In genomic region chr15:88896339-88897033, GRCh38 we compare ENCODE assay signal across 12 cellular contexts. TPM values are rescaled to one million over a fixed set of nuclear protein-coding genes. Genes with fewer than 3 reads are reported as not detected.
DNase-seq lines count a peak whose midpoint lies in the region; ATAC-seq, FAIRE-seq and TF ChIP-seq lines count a peak whose summit lies in the region.
"Had no signal": no experiment of that assay in that cellular context is flagged by ENCODE, and none has a peak within 500 bp of the region (broad histone marks: within the 10 kb centered on the region; RNA-seq: fewer than 3 reads in every experiment).

No MANE protein-coding gene starts in this region.

- peak; percentile 96 for FAIRE-seq in endothelial cell of umbilical vein (lab: Jason Lieb, UNC)

- CTCF ChIA-PET in Panc1 (lab: Charles Lee), result interaction anchor here (0.7 to 1.0 kb wide), 3 partner anchors 9 to 107 kb away, joined by 3 to 5 read pairs (median 4); no protein-coding TSS in a partner anchor
- CTCF ChIA-PET in endothelial cell of umbilical vein (lab: Charles Lee), result interaction anchor here (0.5 to 4.1 kb wide), 6 partner anchors 9 to 272 kb away, joined by 3 to 27 read pairs (median 10); no protein-coding TSS in a partner anchor

- TF ChIP-seq CTCF in Panc1 (IDR thresholded peaks at IDR 0.05), result no peak
- TF ChIP-seq CTCF in endothelial cell of umbilical vein (IDR thresholded peaks at IDR 0.05; ENCODE audit: extremely low read depth in 1 of 2, insufficient read depth in 1 of 2, low read depth in 1 of 2, low read length in 2 of 2), result no peak

- TF ChIP-seq POLR2A in endothelial cell of umbilical vein (IDR thresholded peaks at IDR 0.05; ENCODE audit: low read depth, low read length), result peak; percentile 83

- dilution Hi-C loops in endothelial cell of umbilical vein (cut with MboI; ENCODE audit: extremely low pct_ligation_motif_present, low sequenced_read_pairs), result no loop called here

- intact Hi-C loops in Panc1 (cut with micrococcal nuclease; ENCODE audit: unreplicated experiment) (no loop called here), endothelial cell of umbilical vein (cut with micrococcal nuclease) (loop anchor here (1.0 to 5.0 kb wide), 8 partner anchors 16 to 436 kb away; partner anchors contain the start of genes MRPL46, MRPS11 and POLG)

- H3K9me3 ChIP-seq in Panc1 (ENCODE audit: control insufficient read depth, insufficient read depth, low read depth, low read length), result no peaks in the 10 kb centered on the region
- no peaks in the 10 kb centered on the region for H3K9me3 ChIP-seq in endothelial cell of umbilical vein (replicated peaks; ENCODE audit: control insufficient read depth, insufficient read depth, low read length)
- H3K9me3 ChIP-seq in skeletal muscle tissue (ENCODE audit: control insufficient read depth in 3 of 3, low read length in 3 of 3), result no peaks in the 10 kb centered on the region

- H3K4me3 Mint-ChIP-seq in T-helper 1 cell treated with Interleukin-12 subunit alpha and Interleukin-12 subunit beta and Interleukin-4 antibody, amounts not matched to agents 30 μg/mL and 1 μg/mL, for 36 hours, result peak overlapping the region; percentile 19

- no TSS peak for BruUV-seq in Panc1 (replicated peaks; lab: Mats Ljungman, UMichigan)
- no TSS peak for BruUV-seq in endothelial cell of umbilical vein (replicated peaks; lab: Mats Ljungman, UMichigan)

- H2AFZ ChIP-seq in endothelial cell of umbilical vein (ENCODE audit: low read depth, low read length), result no peak overlapping the region
- H2AFZ ChIP-seq: parathyroid adenoma had no signal

- peak overlapping the region; percentile 56 for H3K4me2 ChIP-seq in endothelial cell of umbilical vein (ENCODE audit: insufficient read depth, low read length)

- H3K36me3 ChIP-seq in Panc1 (ENCODE audit: control insufficient read depth, insufficient read depth, low read length) (no peaks in the 10 kb centered on the region), endothelial cell of umbilical vein (ENCODE audit: control insufficient read depth in 2 of 2, extremely low read depth in 1 of 2, insufficient read depth in 2 of 2, low read length in 2 of 2) (peaks cover 0 to 3% of the 10 kb centered on the region in 2 experiments), skeletal muscle tissue (ENCODE audit: control insufficient read depth in 3 of 3, insufficient read depth in 3 of 3, low read length in 3 of 3) (peaks cover 17 to 25% (median 18%) of the 10 kb centered on the region in 3 donors)

- POLR2A ChIA-PET in Panc1 (lab: Charles Lee), result interaction anchor here (0.6 to 1.7 kb wide), 3 partner anchors 108 to 137 kb away, joined by 3 to 11 read pairs (median 3); no protein-coding TSS in a partner anchor
- POLR2A ChIA-PET in endothelial cell of umbilical vein (lab: Charles Lee), result interaction anchor here (1.0 kb wide), 1 partner anchor 8 kb away, joined by 4 read pairs; no protein-coding TSS in a partner anchor

- H3K36me3 Mint-ChIP-seq in T-helper 1 cell treated with Interleukin-12 subunit alpha and Interleukin-12 subunit beta and Interleukin-4 antibody, amounts not matched to agents 30 μg/mL and 1 μg/mL, for 36 hours (ENCODE audit: low read depth), result no peaks in the 10 kb centered on the region

- H3K4me3 ChIP-seq in Panc1 (ENCODE audit: low read depth in 2 of 2, low read length in 2 of 2), result peak overlapping the region; percentile 30 to 71; a peak in 2 of 4 replicates
- H3K4me3 ChIP-seq in endothelial cell of umbilical vein (replicated peaks in 1 of 3; ENCODE audit: insufficient read depth in 1 of 3, low read depth in 1 of 3, low read length in 3 of 3), result no peak overlapping the region
- H3K4me3 ChIP-seq in skeletal muscle tissue (ENCODE audit: low read length in 3 of 3), result no peak overlapping the region
- H3K4me3 ChIP-seq: lung had no signal

- H3K27me3 Mint-ChIP-seq in T-helper 1 cell treated with Interleukin-12 subunit alpha and Interleukin-12 subunit beta and Interleukin-4 antibody, amounts not matched to agents 30 μg/mL and 1 μg/mL, for 36 hours (ENCODE audit: low read depth), result no peaks in the 10 kb centered on the region
- H3K27me3 Mint-ChIP-seq: stimulated activated naive CD8-positive, alpha-beta T cell treated with anti-CD3 and anti-CD28 coated beads, Interleukin-15, Interleukin-2, amounts not matched to agents 100 ng/mL and 50 ng/mL, for 24 hours had no signal

- ATAC-seq in Panc1, result peak; percentile 2
- no peak for ATAC-seq in HG02642 (IDR thresholded peaks at IDR 0.05; ENCODE audit: poor library complexity, unreplicated experiment)
- ATAC-seq in HG02759 (IDR thresholded peaks at IDR 0.05; ENCODE audit: unreplicated experiment), result no peak

- in situ Hi-C loops in Panc1 (cut with HindIII; ENCODE audit: low pct_unique_long_range_greater_than_20kb, low sequenced_read_pairs), result no loop called here

- DNase-seq in T-helper 1 cell (no peak), Panc1 (ENCODE audit: low read depth, low spot score) (no peak), endothelial cell of umbilical vein (ENCODE audit: low read depth, low spot score) (peak; percentile 96), DMS79 (lab: John Stamatoyannopoulos, UW) (no peak)

- no peaks in the 10 kb centered on the region for H3K79me2 ChIP-seq in endothelial cell of umbilical vein (ENCODE audit: control insufficient read depth, insufficient read depth, low read length)
- H3K79me2 ChIP-seq: parathyroid adenoma had no signal

- H3K9me3 Mint-ChIP-seq in T-helper 1 cell treated with Interleukin-12 subunit alpha and Interleukin-12 subunit beta and Interleukin-4 antibody, amounts not matched to agents 30 μg/mL and 1 μg/mL, for 36 hours, result no peaks in the 10 kb centered on the region
- H3K9me3 Mint-ChIP-seq: stimulated activated naive CD8-positive, alpha-beta T cell treated with anti-CD3 and anti-CD28 coated beads, Interleukin-15, Interleukin-2, amounts not matched to agents 100 ng/mL and 50 ng/mL, for 24 hours had no signal

- H4K20me1 ChIP-seq in endothelial cell of umbilical vein (replicated peaks; ENCODE audit: control insufficient read depth, extremely low read depth, insufficient read depth, low read length), result no peaks in the 10 kb centered on the region

- H3K27me3 ChIP-seq in Panc1 (ENCODE audit: control insufficient read depth, insufficient read depth, low read length), result no peaks in the 10 kb centered on the region
- no peaks in the 10 kb centered on the region for H3K27me3 ChIP-seq in endothelial cell of umbilical vein (ENCODE audit: control insufficient read depth in 2 of 2, insufficient read depth in 2 of 2, low read length in 2 of 2)
- peaks cover 6 to 14% (median 14%) of the 10 kb centered on the region in 3 donors for H3K27me3 ChIP-seq in skeletal muscle tissue (ENCODE audit: control insufficient read depth in 3 of 3, insufficient read depth in 3 of 3, low read length in 3 of 3)

- no peak overlapping the region for H3K9ac ChIP-seq in endothelial cell of umbilical vein (replicated peaks; ENCODE audit: extremely low read depth, insufficient read depth, low read length)
- H3K9ac ChIP-seq in skeletal muscle tissue (ENCODE audit: low read depth in 1 of 3, low read length in 3 of 3), result peak overlapping the region in 2 of 3 donors; percentile 55 to 74
- H3K9ac ChIP-seq: parathyroid adenoma had no signal

- peaks cover 35% of the 10 kb centered on the region for H3K4me1 Mint-ChIP-seq in T-helper 1 cell treated with Interleukin-12 subunit alpha and Interleukin-12 subunit beta and Interleukin-4 antibody, amounts not matched to agents 30 μg/mL and 1 μg/mL, for 36 hours (ENCODE audit: low read depth)

- H3K4me1 ChIP-seq in Panc1 (ENCODE audit: control insufficient read depth, insufficient read depth, low read length) (peaks cover 59% of the 10 kb centered on the region), endothelial cell of umbilical vein (ENCODE audit: control insufficient read depth, extremely low read depth, insufficient read depth, low read length) (peaks cover 36% of the 10 kb centered on the region), skeletal muscle tissue (ENCODE audit: control insufficient read depth in 3 of 3, insufficient read depth in 3 of 3, low read length in 3 of 3) (peaks cover 34 to 63% (median 61%) of the 10 kb centered on the region in 3 donors)
- H3K4me1 ChIP-seq: parathyroid adenoma had no signal

- H3K27ac ChIP-seq in Panc1 (ENCODE audit: low read length) (peak overlapping the region; percentile 88), endothelial cell of umbilical vein (ENCODE audit: insufficient read depth, low read depth, low read length) (peak overlapping the region; percentile 74), skeletal muscle tissue (ENCODE audit: low read depth, low read length) (peak overlapping the region; percentile 64)
- H3K27ac ChIP-seq: 22Rv1, parathyroid adenoma had no signal

- peak overlapping the region; percentile 32 for H3K27ac Mint-ChIP-seq in T-helper 1 cell treated with Interleukin-12 subunit alpha and Interleukin-12 subunit beta and Interleukin-4 antibody, amounts not matched to agents 30 μg/mL and 1 μg/mL, for 36 hours

- no peaks in the 10 kb centered on the region for H3K9me1 ChIP-seq in endothelial cell of umbilical vein (replicated peaks; ENCODE audit: control insufficient read depth, extremely low read depth, insufficient read depth, low read length)

TF ChIP-seq in endothelial cell of umbilical vein, 7 proteins besides CTCF, POLR2A, EP300 and RAD21 (continues in another document):
- peak; percentile 83 for TF ChIP-seq POLR2AphosphoS5 (IDR thresholded peaks at IDR 0.05; ENCODE audit: insufficient read depth, low read depth, low read length)

RNA-seq across cellular contexts. Expression of gene HAPLN3, which starts 1.1 kb away (rescaled TPM):
- total RNA-seq in Panc1 (2021; ENCODE audit: unreplicated experiment), result 168 TPM
- polyA plus RNA-seq in Panc1 (2012; ENCODE audit: insufficient read length), result 158 TPM
- 40.4 and 57.6 TPM in 2 replicates for total RNA-seq in endothelial cell of umbilical vein
- polyA plus RNA-seq in endothelial cell of umbilical vein, result 130 and 131 TPM in 2 replicates
- polyA plus RNA-seq in endothelial cell of umbilical vein (2011; cell fraction: cytosol; rRNA removed), result 68.2 and 106 TPM in 2 replicates
- polyA plus RNA-seq in endothelial cell of umbilical vein (2011; cell fraction: nucleus; rRNA removed), result 118 and 124 TPM in 2 replicates
- polyA plus RNA-seq in endothelial cell of umbilical vein (2012), result 35.7 and 73.2 TPM in 2 replicates
- polyA minus RNA-seq in endothelial cell of umbilical vein, result 43.4 and 47.1 TPM in 2 replicates
- not detected for polyA minus RNA-seq in endothelial cell of umbilical vein (2011; cell fraction: cytosol; rRNA and poly(A)+ RNA removed)
- polyA minus RNA-seq in endothelial cell of umbilical vein (2011; cell fraction: nucleus; rRNA and poly(A)+ RNA removed), result 13.2 and 32.7 TPM in 2 replicates
- 6.3 TPM for total RNA-seq in skeletal muscle tissue

RNA-seq across cellular contexts. Expression of gene MFGE8, which starts 16.7 kb away (rescaled TPM):
- total RNA-seq in Panc1 (2021; ENCODE audit: unreplicated experiment) (1,799 TPM), endothelial cell of umbilical vein (108 and 111 TPM in 2 replicates), skeletal muscle tissue (35.0 TPM)
- 2,067 TPM for polyA plus RNA-seq in Panc1 (2012; ENCODE audit: insufficient read length)
- 117 and 129 TPM in 2 replicates for polyA plus RNA-seq in endothelial cell of umbilical vein
- polyA plus RNA-seq in endothelial cell of umbilical vein (2011; cell fraction: cytosol; rRNA removed), result 90.0 and 97.8 TPM in 2 replicates
- 176 and 196 TPM in 2 replicates for polyA plus RNA-seq in endothelial cell of umbilical vein (2011; cell fraction: nucleus; rRNA removed)
- polyA plus RNA-seq in endothelial cell of umbilical vein (2012), result 58.1 and 67.5 TPM in 2 replicates
- polyA minus RNA-seq in endothelial cell of umbilical vein, result 78.8 and 94.5 TPM in 2 replicates
- polyA minus RNA-seq in endothelial cell of umbilical vein (2011; cell fraction: cytosol; rRNA and poly(A)+ RNA removed), result 0.51 TPM
- 59.0 and 66.4 TPM in 2 replicates for polyA minus RNA-seq in endothelial cell of umbilical vein (2011; cell fraction: nucleus; rRNA and poly(A)+ RNA removed)

Comparison
In these comparisons a context has a peak if more than half of its experiments do, and no peak if none do; other contexts are left out.
1. H3K4me3 ChIP-seq: peak in Panc1 (2 of 2); none in endothelial cell of umbilical vein (0 of 3) and skeletal muscle tissue (0 of 3).
2. RNA of gene MFGE8, which starts 16.7 kb away (total RNA-seq): 1,799 TPM in Panc1 (single experiment); 108 to 111 TPM in endothelial cell of umbilical vein and 35.0 TPM in skeletal muscle tissue (single experiment); every median in the first group is over 10 times any median in the second.
3. Peak in every context shown above with its lines, with median percentiles within 50 percentile points of each other: H3K27ac ChIP-seq.